In genomic region chr2:108719149-108720044, GRCh38 we compare ENCODE assay signal across 8 cellular contexts. TPM values are rescaled to one million over a fixed set of nuclear protein-coding genes. Genes with fewer than 3 reads are reported as not detected.
A peak's percentile ranks its signal among the peaks of the same experiment; 100 is the strongest.
DNase-seq lines count a peak whose midpoint lies in the region; ATAC-seq and TF ChIP-seq lines count a peak whose summit lies in the region.

Gene RANBP2 (plus strand): TSS chr2:108719482. CDS start chr2:108719607, 125 bp downstream.

- H3K27ac ChIP-seq in lung (ENCODE audit: low read depth in 1 of 2, low read length in 1 of 2): peak within 1 kb of the TSS; percentile 92 to 98

- TF ChIP-seq CTCF in lung (IDR thresholded peaks at IDR 0.05; ENCODE audit: control extremely low read depth, extremely low read depth): no peak

- H3K9me3 ChIP-seq in lung (ENCODE audit: control insufficient read depth in 2 of 2, insufficient read depth in 1 of 2, low read length in 1 of 2): no peaks in the 10 kb centered on the region

- WGBS in lung, 2 donors: 0 to 1% methylated on average over 88 to 97 of the region's 97 CpGs

- H3K4me3 ChIP-seq in lung: peak within 1 kb of the TSS; percentile 99

- no peaks in the 10 kb centered on the region for H3K36me3 ChIP-seq in lung (ENCODE audit: control insufficient read depth in 2 of 2, insufficient read depth in 2 of 2, low read length in 2 of 2)

- DNase-seq in COLO829 (ENCODE audit: low spot score) (peak; percentile 74), HT-29 (ENCODE audit: low spot score) (peak; percentile 94), lung (ENCODE audit: low spot score) (peak; percentile 94)
- peak; percentile 88 for DNase-seq in NK-92 treated with Interleukin-12 subunit alpha and Interleukin-12 subunit beta, amount 100 ng/mL, for 24 hours (lab: John Stamatoyannopoulos, UW)
- peak; percentile 96 for DNase-seq in activated CD8-positive, alpha-beta memory T cell treated with anti-CD3 and anti-CD28 coated beads for 24 hours
- DNase-seq in effector CD4-positive, alpha-beta T cell: peak; percentile 92
- peak; percentile 88 to 94 (median 89) for DNase-seq in stimulated activated CD4-positive, alpha-beta T cell treated with anti-CD3 and anti-CD28 coated beads, TNF-alpha, amount 100 ng/mL, for 24 hours (ENCODE audit: low read depth in 3 of 3)

- H3K27me3 ChIP-seq in lung (ENCODE audit: control insufficient read depth, insufficient read depth): no peaks in the 10 kb centered on the region

- peaks cover 3 to 4% of the 10 kb centered on the region in 2 donors for H3K4me1 ChIP-seq in lung (ENCODE audit: control insufficient read depth in 2 of 2, insufficient read depth in 2 of 2, low read length in 2 of 2)

- peak; percentile 98 for ATAC-seq in GM21360 (IDR thresholded peaks at IDR 0.05; ENCODE audit: unreplicated experiment)
- peak; percentile 100 for ATAC-seq in lung (ENCODE audit: insufficient read depth, low FRiP score)

RNA-seq across cellular contexts. Expression of gene RANBP2, which starts in this region (rescaled TPM):
- 23.7 and 25.1 TPM in 2 replicates for total RNA-seq in HT-29 (2014; rRNA removed; shearing (Covaris generic))
- total RNA-seq in lung: 100 to 1,000 TPM in 1 of 2 donors, 10 to 100 TPM in 1; 58.8 to 125 TPM
- polyA plus RNA-seq in lung: 10 to 100 TPM in 1 of 2 donors, 1 to 10 TPM in 1; 9.1 to 16.6 TPM

Comparison
In these comparisons a context has a peak if more than half of its experiments do, and no peak if none do; other contexts are left out.
1. Peak in every context shown above with its lines: DNase-seq, ATAC-seq, H3K4me3 ChIP-seq and H3K27ac ChIP-seq.